In the genomic region with DNA sequence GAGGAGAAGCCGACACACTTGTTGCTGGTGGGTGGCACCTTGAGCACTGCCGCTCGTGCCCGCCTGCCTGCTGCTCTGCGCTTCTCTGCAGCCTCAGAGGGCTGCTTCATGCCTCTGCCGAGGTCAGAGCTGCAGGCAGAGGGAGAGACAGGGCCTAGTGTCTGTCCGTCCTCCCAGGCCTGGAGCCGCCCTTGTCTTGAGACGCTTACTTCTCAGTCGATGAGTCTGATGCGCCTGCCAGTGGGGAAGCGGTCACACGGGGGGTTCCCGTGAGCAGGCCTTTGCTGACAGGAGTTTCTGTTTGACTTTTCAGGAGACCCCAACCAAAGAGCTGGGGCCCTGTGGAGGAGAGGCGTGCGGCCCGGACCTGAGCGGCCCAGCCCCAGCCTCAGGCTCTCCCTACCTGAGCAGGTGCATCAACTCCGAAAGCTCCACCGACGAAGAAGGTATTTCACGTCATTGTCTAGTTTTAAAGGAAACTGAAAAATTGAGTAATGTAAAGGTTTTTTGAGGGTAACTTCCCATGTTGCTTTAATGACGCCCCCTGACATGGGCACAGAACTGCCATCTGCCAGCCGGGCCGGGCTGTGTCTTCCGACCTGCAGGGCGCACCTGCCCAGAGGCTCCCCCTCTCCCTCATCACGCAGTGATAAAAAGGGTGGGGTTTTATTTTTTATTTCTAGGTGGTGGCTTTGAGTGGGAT, we compare ENCODE assay signal across 15 cellular contexts. TPM values are rescaled to one million over a fixed set of nuclear protein-coding genes. Genes with fewer than 3 reads are reported as not detected.
DNase-seq lines count a peak whose midpoint lies in the region; ATAC-seq, FAIRE-seq and TF ChIP-seq lines count a peak whose summit lies in the region.
"Had no signal": no experiment of that assay in that cellular context is flagged by ENCODE, and none has a peak within 500 bp of the region (broad histone marks: within the 10 kb centered on the region; RNA-seq: fewer than 3 reads in every experiment).

No MANE protein-coding gene starts in this region.

- intact Hi-C loops in CD8-positive, alpha-beta T cell (cut with DNase I, micrococcal nuclease), result loop anchor here in 1 of 2 experiments (2.0 kb wide), 1 partner anchor 47 kb away; no protein-coding TSS in a partner anchor
- intact Hi-C loops in activated B cell treated with CpG ODN at 0.5 μM for 24 hours (cut with micrococcal nuclease), result loop anchor here (1.0 to 10.0 kb wide), 6 partner anchors 8 to 1883 kb away; a partner anchor contains a TSS
- intact Hi-C loops in left colon (cut with DNase I, micrococcal nuclease), result no loop called here
- intact Hi-C loops in HepG2 (cut with micrococcal nuclease; ENCODE audit: unreplicated experiment), result no loop called here

- H3K27ac Mint-ChIP-seq in CD8-positive, alpha-beta T cell, result peak overlapping the region; percentile 66
- peak overlapping the region; percentile 86 for H3K27ac Mint-ChIP-seq in activated B cell treated with CpG ODN at 0.5 μM for 24 hours

- H2AFZ ChIP-seq in HepG2 (ENCODE audit: low read length), result no peak overlapping the region

- no peak for FAIRE-seq in HepG2 (lab: Jason Lieb, UNC)

- CTCF ChIA-PET in CD8-positive, alpha-beta T cell (lab: Charles Lee), result interaction anchor here (1.1 to 1.8 kb wide), 2 partner anchors 13 to 37 kb away, joined by 3 to 8 read pairs; no protein-coding TSS in a partner anchor
- CTCF ChIA-PET in activated B cell treated with CpG ODN at 0.5 μM for 24 hours (lab: Charles Lee) (interaction anchor here (1.2 to 2.7 kb wide), 4 partner anchors 35 to 42 kb away, joined by 3 to 17 read pairs (median 3); no protein-coding TSS in a partner anchor), HepG2 (lab: Yijun Ruan, JAX; ENCODE audit: low intra/inter-chr PET ratio, low total read pairs) (no interaction called here)

- no TSS peak for BruUV-seq in HepG2 (replicated peaks; lab: Mats Ljungman, UMichigan)

- POLR2A ChIA-PET in CD8-positive, alpha-beta T cell (lab: Charles Lee), result interaction anchor here (1.2 to 2.8 kb wide), 3 partner anchors 10 to 48 kb away, joined by 3 to 26 read pairs (median 23); a partner anchor contains a TSS
- POLR2A ChIA-PET in activated B cell treated with CpG ODN at 0.5 μM for 24 hours (lab: Charles Lee) (interaction anchor here (0.6 to 3.1 kb wide), 8 partner anchors 32 to 1086 kb away, joined by 4 to 20 read pairs (median 7); a partner anchor contains a TSS), HepG2 (lab: Yijun Ruan, JAX) (no interaction called here)

- H3K27ac ChIP-seq in CD8-positive, alpha-beta T cell (ENCODE audit: low read depth, low read length), result peak overlapping the region; percentile 50
- no peak overlapping the region for H3K27ac ChIP-seq in HepG2 (ENCODE audit: extremely low read length, insufficient read depth, low read length)

- 97% methylated on average over 20 of the region's 28 CpGs for WGBS in HepG2 (ENCODE audit: low lambda C conversion rate)

- H3K79me2 ChIP-seq in HepG2 (ENCODE audit: insufficient read depth, low read length), result peaks cover 10% of the 10 kb centered on the region

- ATAC-seq in CD8-positive, alpha-beta T cell, result peak; percentile 13
- ATAC-seq in GM18867 (IDR thresholded peaks at IDR 0.05; ENCODE audit: unreplicated experiment), result peak; percentile 26
- ATAC-seq in HG02798 (IDR thresholded peaks at IDR 0.05; ENCODE audit: poor library complexity, unreplicated experiment), result peak; percentile 45
- ATAC-seq in activated B cell treated with CpG ODN at 0.5 μM for 24 hours (ENCODE audit: low read depth), result peak; percentile 45
- no peak for ATAC-seq in left colon
- ATAC-seq in HepG2, result no peak; the same call in 1 of the 3 replicates
- ATAC-seq: sciatic nerve, SK-N-SH treated with all-trans-retinoic acid at 6 μM for 48 hours had no signal

- no peak for DNase-seq in CD8-positive, alpha-beta T cell
- DNase-seq in activated B cell treated with CpG ODN at 0.5 μM for 24 hours, result peak; percentile 55
- DNase-seq in left colon, result no peak
- DNase-seq in HepG2 (ENCODE audit: low spot score), result no peak
- DNase-seq in foreskin fibroblast, result no peak
- no peak for DNase-seq in AG08395 (ENCODE audit: low spot score)
- DNase-seq: COR-L47, mesenchymal stem cell, NCI-H226 had no signal

- in situ Hi-C loops in HepG2 (cut with HindIII; ENCODE audit: extremely low pct_ligation_motif_present, low pct_unique_long_range_greater_than_20kb), result no loop called here

- H3K4me3 ChIP-seq in CD8-positive, alpha-beta T cell (ENCODE audit: low read depth, low read length), result peak overlapping the region; percentile 43
- H3K4me3 ChIP-seq in HepG2 (replicated peaks in 1 of 3; ENCODE audit: insufficient read depth in 1 of 3, low read depth in 2 of 3, low read length in 3 of 3) (no peak overlapping the region), foreskin fibroblast (ENCODE audit: low read depth in 1 of 2, low read length in 2 of 2) (no peak overlapping the region)

- peaks cover 39% of the 10 kb centered on the region for H3K36me3 Mint-ChIP-seq in CD8-positive, alpha-beta T cell
- peaks cover 30% of the 10 kb centered on the region for H3K36me3 Mint-ChIP-seq in activated B cell treated with CpG ODN at 0.5 μM for 24 hours (ENCODE audit: low read depth)

- no peak for TF ChIP-seq POLR2A in HepG2 (IDR thresholded peaks at IDR 0.05; ENCODE audit: insufficient read depth in 1 of 2, low read depth in 2 of 2, low read length in 2 of 2)

- H3K4me1 Mint-ChIP-seq in CD8-positive, alpha-beta T cell (ENCODE audit: low read depth), result peaks cover 61% of the 10 kb centered on the region
- peaks cover 57% of the 10 kb centered on the region for H3K4me1 Mint-ChIP-seq in activated B cell treated with CpG ODN at 0.5 μM for 24 hours

- H3K4me3 Mint-ChIP-seq in CD8-positive, alpha-beta T cell, result peak overlapping the region; percentile 85
- peak overlapping the region; percentile 80 for H3K4me3 Mint-ChIP-seq in activated B cell treated with CpG ODN at 0.5 μM for 24 hours
- H3K4me3 Mint-ChIP-seq: dendritic cell treated with granulocyte-macrophage colony-stimulating factor and Interleukin-4, amounts not matched to agents 40 ng/mL and 50 ng/mL, for 4 days had no signal

- H4K20me1 ChIP-seq in HepG2 (ENCODE audit: insufficient read depth, low read length), result peaks cover 9% of the 10 kb centered on the region; the same call in 1 of the 2 replicates

- H3K36me3 ChIP-seq in CD8-positive, alpha-beta T cell (ENCODE audit: insufficient read depth, low read length), result peaks cover 18% of the 10 kb centered on the region
- H3K36me3 ChIP-seq in HepG2 (replicated peaks in 1 of 2; ENCODE audit: control insufficient read depth in 1 of 2, insufficient read depth in 2 of 2, low read length in 2 of 2), result peaks cover 21 to 53% of the 10 kb centered on the region in 2 experiments; a peak in 4 of 5 replicates

- H3K9ac ChIP-seq in HepG2 (ENCODE audit: insufficient read depth, low read depth, low read length), result no peak overlapping the region

- H3K27me3 Mint-ChIP-seq in CD8-positive, alpha-beta T cell (ENCODE audit: low read depth), result no peaks in the 10 kb centered on the region
- peaks cover 3% of the 10 kb centered on the region for H3K27me3 Mint-ChIP-seq in activated B cell treated with CpG ODN at 0.5 μM for 24 hours

- peaks cover 58% of the 10 kb centered on the region for H3K4me1 ChIP-seq in CD8-positive, alpha-beta T cell (ENCODE audit: insufficient read depth, low read length)
- peaks cover 10% of the 10 kb centered on the region for H3K4me1 ChIP-seq in HepG2 (ENCODE audit: insufficient read depth, low read length)

- H3K27me3 ChIP-seq in CD8-positive, alpha-beta T cell (ENCODE audit: insufficient read depth, low read length), result no peaks in the 10 kb centered on the region
- H3K27me3 ChIP-seq in HepG2 (ENCODE audit: control insufficient read depth in 1 of 2, insufficient read depth in 2 of 2, low read length in 2 of 2), result no peaks in the 10 kb centered on the region

- no peak for TF ChIP-seq CTCF in CD8-positive, alpha-beta T cell (IDR thresholded peaks at IDR 0.05)
- TF ChIP-seq CTCF in activated B cell treated with CpG ODN at 0.5 μM for 24 hours (IDR thresholded peaks at IDR 0.05) (no peak), HepG2 (CRISPR knock-in tag; IDR thresholded peaks at IDR 0.05) (no peak), foreskin fibroblast (IDR thresholded peaks at IDR 0.05; ENCODE audit: low read depth, low read length) (no peak)

- peaks cover 4% of the 10 kb centered on the region for H3K9me3 Mint-ChIP-seq in CD8-positive, alpha-beta T cell
- H3K9me3 Mint-ChIP-seq in activated B cell treated with CpG ODN at 0.5 μM for 24 hours, result no peaks in the 10 kb centered on the region
- H3K9me3 Mint-ChIP-seq: dendritic cell treated with granulocyte-macrophage colony-stimulating factor and Interleukin-4, amounts not matched to agents 40 ng/mL and 50 ng/mL, for 4 days had no signal

- H3K9me3 ChIP-seq in CD8-positive, alpha-beta T cell (ENCODE audit: low read length), result no peaks in the 10 kb centered on the region
- H3K9me3 ChIP-seq in HepG2 (ENCODE audit: low read length), result no peaks in the 10 kb centered on the region

- H3K4me2 ChIP-seq in HepG2 (ENCODE audit: low read depth, low read length), result no peak overlapping the region

- TF ChIP-seq EP300 in HepG2 (IDR thresholded peaks at IDR 0.05; ENCODE audit: low read depth in 2 of 2, low read length in 2 of 2) (no peak), HepG2 (CRISPR knock-in tag; IDR thresholded peaks at IDR 0.05; ENCODE audit: borderline replicate concordance) (no peak)

- TF ChIP-seq RAD21 in HepG2 (CRISPR knock-in tag; IDR thresholded peaks at IDR 0.05), result no peak

RNA-seq across cellular contexts. Expression of a gene that starts 7.8 kb away (rescaled TPM):
- total RNA-seq in CD8-positive, alpha-beta T cell, result not detected
- total RNA-seq in activated B cell treated with CpG ODN at 0.5 μM for 24 hours, result 0.35 TPM in 1 of 2 replicates, not detected in the other
- total RNA-seq in left colon, result 1 to 10 TPM; 1.0 to 3.3 TPM
- 4.4 and 6.1 TPM in 2 replicates for total RNA-seq in HepG2 (2016; rRNA removed; fragmentation: Illumina TruSeq; extraction: Trizol)
- 0.44 and 1.3 TPM in 2 replicates for total RNA-seq in HepG2 (2016; cell fraction: cytosol; rRNA removed; fragmentation: Illumina TruSeq; extraction: Trizol; ENCODE audit: low read depth)
- 4.0 and 5.3 TPM in 2 replicates for total RNA-seq in HepG2 (2016; cell fraction: insoluble cytoplasmic fraction; rRNA removed; fragmentation: Illumina TruSeq; extraction: Trizol)
- total RNA-seq in HepG2 (2016; cell fraction: membrane; rRNA removed; fragmentation: Illumina TruSeq; extraction: Trizol), result 2.9 and 3.3 TPM in 2 replicates
- 3.8 and 5.3 TPM in 2 replicates for total RNA-seq in HepG2 (2016; cell fraction: nucleus; rRNA removed; fragmentation: Illumina TruSeq; extraction: Trizol)
- polyA plus RNA-seq in HepG2 (2011; rRNA removed), result 1.9 and 2.3 TPM in 2 replicates
- polyA plus RNA-seq in HepG2 (2011; cell fraction: cytosol; rRNA removed), result 2.0 and 3.2 TPM in 2 replicates
- polyA plus RNA-seq in HepG2 (2011; cell fraction: nucleus; rRNA removed), result 2.5 and 3.0 TPM in 2 replicates
- 0.83 and 1.6 TPM in 2 replicates for polyA plus RNA-seq in HepG2 (2012)
- polyA plus RNA-seq in HepG2 (2016; cell fraction: cytosol; fragmentation: Illumina TruSeq; extraction: Trizol; ENCODE audit: low read depth), result 0.18 and 0.37 TPM in 2 replicates
- 2.3 and 3.1 TPM in 2 replicates for polyA plus RNA-seq in HepG2 (2016; cell fraction: insoluble cytoplasmic fraction; fragmentation: Illumina TruSeq; extraction: Trizol; ENCODE audit: low read depth)
- polyA plus RNA-seq in HepG2 (2016; cell fraction: membrane; fragmentation: Illumina TruSeq; extraction: Trizol; ENCODE audit: low read depth), result 0.77 and 1.0 TPM in 2 replicates
- 3.6 and 4.4 TPM in 2 replicates for polyA plus RNA-seq in HepG2 (2016; cell fraction: nucleus; fragmentation: Illumina TruSeq; extraction: Trizol; ENCODE audit: insufficient read depth, low read depth)
- 2.7 TPM in 1 of 2 replicates, not detected in the other for polyA minus RNA-seq in HepG2 (2011; rRNA and poly(A)+ RNA removed; ENCODE audit: low replicate concordance)
- polyA minus RNA-seq in HepG2 (2011; cell fraction: cytosol; rRNA and poly(A)+ RNA removed), result 2.5 and 3.4 TPM in 2 replicates
- 1.8 and 2.7 TPM in 2 replicates for polyA minus RNA-seq in HepG2 (2011; cell fraction: nucleus; rRNA and poly(A)+ RNA removed)
- total RNA-seq: HT1080, sciatic nerve had no signal

RNA-seq across cellular contexts. Expression of a gene that starts 48.6 kb away (rescaled TPM):
- total RNA-seq in CD8-positive, alpha-beta T cell, result 10 to 100 TPM; 64.4 to 68.2 TPM
- 24.6 and 34.5 TPM in 2 replicates for total RNA-seq in activated B cell treated with CpG ODN at 0.5 μM for 24 hours
- 10 to 100 TPM; 39.7 to 45.2 TPM for total RNA-seq in left colon
- total RNA-seq in HepG2 (2016; rRNA removed; fragmentation: Illumina TruSeq; extraction: Trizol), result 6.3 and 8.3 TPM in 2 replicates
- total RNA-seq in HepG2 (2016; cell fraction: cytosol; rRNA removed; fragmentation: Illumina TruSeq; extraction: Trizol; ENCODE audit: low read depth), result 1.5 and 2.3 TPM in 2 replicates
- 5.7 and 9.5 TPM in 2 replicates for total RNA-seq in HepG2 (2016; cell fraction: insoluble cytoplasmic fraction; rRNA removed; fragmentation: Illumina TruSeq; extraction: Trizol)
- 2.0 and 2.8 TPM in 2 replicates for total RNA-seq in HepG2 (2016; cell fraction: membrane; rRNA removed; fragmentation: Illumina TruSeq; extraction: Trizol)
- total RNA-seq in HepG2 (2016; cell fraction: nucleus; rRNA removed; fragmentation: Illumina TruSeq; extraction: Trizol), result 10.0 and 10.5 TPM in 2 replicates
- 2.3 and 2.5 TPM in 2 replicates for polyA plus RNA-seq in HepG2 (2011; rRNA removed)
- polyA plus RNA-seq in HepG2 (2011; cell fraction: cytosol; rRNA removed), result 1.4 and 2.3 TPM in 2 replicates
- 15.9 and 17.4 TPM in 2 replicates for polyA plus RNA-seq in HepG2 (2011; cell fraction: nucleus; rRNA removed)
- polyA plus RNA-seq in HepG2 (2012), result 4.7 and 7.6 TPM in 2 replicates
- polyA plus RNA-seq in HepG2 (2016; cell fraction: cytosol; fragmentation: Illumina TruSeq; extraction: Trizol; ENCODE audit: low read depth), result 0.37 and 0.40 TPM in 2 replicates
- 2.7 and 2.9 TPM in 2 replicates for polyA plus RNA-seq in HepG2 (2016; cell fraction: insoluble cytoplasmic fraction; fragmentation: Illumina TruSeq; extraction: Trizol; ENCODE audit: low read depth)
- 0.61 and 0.71 TPM in 2 replicates for polyA plus RNA-seq in HepG2 (2016; cell fraction: membrane; fragmentation: Illumina TruSeq; extraction: Trizol; ENCODE audit: low read depth)
- 15.6 and 16.9 TPM in 2 replicates for polyA plus RNA-seq in HepG2 (2016; cell fraction: nucleus; fragmentation: Illumina TruSeq; extraction: Trizol; ENCODE audit: insufficient read depth, low read depth)
- polyA minus RNA-seq in HepG2 (2011; rRNA and poly(A)+ RNA removed; ENCODE audit: low replicate concordance), result 2.3 and 6.5 TPM in 2 replicates
- 2.5 and 4.0 TPM in 2 replicates for polyA minus RNA-seq in HepG2 (2011; cell fraction: cytosol; rRNA and poly(A)+ RNA removed)
- 5.9 and 7.1 TPM in 2 replicates for polyA minus RNA-seq in HepG2 (2011; cell fraction: nucleus; rRNA and poly(A)+ RNA removed)

Comparison
In these comparisons a context has a peak if more than half of its experiments do, and no peak if none do; other contexts are left out.
1. ATAC-seq: peak in CD8-positive, alpha-beta T cell (single experiment), GM18867 (single experiment), HG02798 (single experiment) and activated B cell treated with CpG ODN at 0.5 μM for 24 hours (single experiment); none in left colon (single experiment) and HepG2 (single experiment).